Comparison of ENCODE assay signal across 20 cellular contexts in the genomic region with DNA sequence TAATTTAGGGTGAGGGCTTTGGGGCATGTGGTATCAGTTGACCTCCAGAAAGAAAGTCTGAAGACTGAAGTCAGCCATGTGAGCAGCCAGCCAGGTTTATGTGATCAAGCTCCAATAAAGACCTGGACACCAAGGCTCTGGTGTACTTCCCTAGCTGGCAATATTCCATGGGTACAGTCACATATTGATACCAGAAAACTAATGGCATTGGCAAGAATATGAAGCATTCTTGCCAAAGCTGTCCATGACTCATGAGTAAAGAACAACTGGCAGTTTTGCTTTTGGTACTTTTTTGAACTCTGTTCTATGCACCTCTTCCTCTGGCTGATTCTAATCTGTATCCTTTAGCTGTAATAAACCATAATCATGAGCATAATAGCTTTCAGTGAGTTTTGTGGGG.
DNase-seq lines count a peak whose midpoint lies in the region; ATAC-seq, FAIRE-seq and TF ChIP-seq lines count a peak whose summit lies in the region.
"Had no signal": no experiment of that assay in that cellular context is flagged by ENCODE, and none has a peak within 500 bp of the region (broad histone marks: within the 10 kb centered on the region; RNA-seq: fewer than 3 reads in every experiment).

No MANE protein-coding gene starts in this region.

- H3K79me2 ChIP-seq in astrocyte (ENCODE audit: insufficient read depth, low read length): no peaks in the 10 kb centered on the region

- no peaks in the 10 kb centered on the region for H4K20me1 ChIP-seq in astrocyte (ENCODE audit: insufficient read depth, low read length)

- TF ChIP-seq CTCF in astrocyte (IDR thresholded peaks at IDR 0.05; ENCODE audit: insufficient read depth, low read depth, low read length): no peak
- no peak for TF ChIP-seq CTCF in foreskin keratinocyte (conservative IDR thresholded peaks at IDR 0.05)

- H3K4me3 Mint-ChIP-seq in astrocyte (ENCODE audit: unreplicated experiment): no peak overlapping the region
- H3K4me3 Mint-ChIP-seq: activated CD4-positive, alpha-beta T cell treated with anti-CD3 and anti-CD28 coated beads, Interleukin-2, amount 10 ng/mL, durations not matched to agents 7 days and 5 days had no signal

- H3K9ac ChIP-seq in astrocyte (ENCODE audit: low read length): no peak overlapping the region

- H3K27ac Mint-ChIP-seq in astrocyte (ENCODE audit: unreplicated experiment): no peak overlapping the region
- H3K27ac Mint-ChIP-seq: activated CD4-positive, alpha-beta T cell treated with anti-CD3 and anti-CD28 coated beads, Interleukin-2, amount 10 ng/mL, durations not matched to agents 7 days and 5 days had no signal

- no peaks in the 10 kb centered on the region for H3K4me1 Mint-ChIP-seq in astrocyte (ENCODE audit: low read depth, unreplicated experiment)
- H3K4me1 Mint-ChIP-seq: activated CD4-positive, alpha-beta T cell treated with anti-CD3 and anti-CD28 coated beads, Interleukin-2, amount 10 ng/mL, durations not matched to agents 7 days and 5 days had no signal

- intact Hi-C loops in head of caudate nucleus (cut with DNase I): no loop called here

- no peaks in the 10 kb centered on the region for H3K9me3 Mint-ChIP-seq in astrocyte (ENCODE audit: unreplicated experiment)
- H3K9me3 Mint-ChIP-seq: activated CD4-positive, alpha-beta T cell treated with anti-CD3 and anti-CD28 coated beads, Interleukin-2, amount 10 ng/mL, durations not matched to agents 7 days and 5 days had no signal

- H3K9me3 ChIP-seq in astrocyte (ENCODE audit: insufficient read depth, low read depth, low read length): no peaks in the 10 kb centered on the region
- H3K9me3 ChIP-seq: neutrophil, vagina had no signal

- H3K4me3 ChIP-seq in astrocyte (ENCODE audit: insufficient read depth, low read depth, low read length): no peak overlapping the region
- H3K4me3 ChIP-seq: skin epidermis, vagina had no signal

- H3K27me3 Mint-ChIP-seq in astrocyte (ENCODE audit: low read depth, unreplicated experiment): peaks cover 2% of the 10 kb centered on the region
- H3K27me3 Mint-ChIP-seq: activated CD4-positive, alpha-beta T cell treated with anti-CD3 and anti-CD28 coated beads, Interleukin-2, amount 10 ng/mL, durations not matched to agents 7 days and 5 days had no signal

- H3K27ac ChIP-seq in astrocyte (ENCODE audit: low read depth, low read length): no peak overlapping the region
- H3K27ac ChIP-seq in foreskin keratinocyte: no peak overlapping the region
- H3K27ac ChIP-seq: neutrophil, skin epidermis, vagina had no signal

- H3K4me1 ChIP-seq in astrocyte (ENCODE audit: insufficient read depth, low read length) (peaks cover 5% of the 10 kb centered on the region), foreskin keratinocyte (peaks cover 5% of the 10 kb centered on the region)
- H3K4me1 ChIP-seq: vagina had no signal

- H2AFZ ChIP-seq in astrocyte (ENCODE audit: low read depth, low read length): no peak overlapping the region

- H3K27me3 ChIP-seq in astrocyte (ENCODE audit: insufficient read depth, low read length) (no peaks in the 10 kb centered on the region), foreskin keratinocyte (no peaks in the 10 kb centered on the region)
- H3K27me3 ChIP-seq: neutrophil, vagina had no signal

- DNase-seq in A172 (ENCODE audit: low spot score) (peak; percentile 46), HS-5 (ENCODE audit: low read depth) (peak; percentile 53), astrocyte (ENCODE audit: low read depth) (peak; percentile 63), foreskin keratinocyte (peak in 1 of 2 donors; percentile 56), head of caudate nucleus (no peak), DMS79 treated with DMSO at 0.1 percent for 48 hours (lab: John Stamatoyannopoulos, UW) (no peak), iPS-NIHi11 (ENCODE audit: low spot score) (no peak)
- DNase-seq: activated CD4-positive, alpha-beta T cell treated with anti-CD3 and anti-CD28 coated beads, Interleukin-2, amount 10 ng/mL, durations not matched to agents 7 days and 5 days; cortex of kidney; foreskin melanocyte; H7; NCI-H187 treated with DMSO at 0.1 percent for 48 hours; NCI-H748 treated with DMSO at 0.1 percent for 48 hours; stimulated activated naive CD8-positive, alpha-beta T cell treated with anti-CD3 and anti-CD28 coated beads, Interleukin-15, Interleukin-2, amounts not matched to agents 100 U/mL and 50 U/mL, for 24 hours; T1000 had no signal

- ATAC-seq in foreskin keratinocyte (peak; percentile 50), GM21515 (IDR thresholded peaks at IDR 0.05; ENCODE audit: unreplicated experiment) (no peak)
- ATAC-seq: Right ventricle myocardium inferior; stimulated activated naive CD8-positive, alpha-beta T cell treated with anti-CD3 and anti-CD28 coated beads, Interleukin-15, Interleukin-2, amounts not matched to agents 100 U/mL and 50 U/mL, for 24 hours had no signal

- no peaks in the 10 kb centered on the region for H3K36me3 ChIP-seq in astrocyte (ENCODE audit: insufficient read depth, low read length)
- H3K36me3 ChIP-seq: neutrophil, vagina had no signal

- FAIRE-seq in astrocyte (lab: Jason Lieb, UNC): no peak

- no peak overlapping the region for H3K4me2 ChIP-seq in astrocyte (ENCODE audit: low read length)

- peaks cover 3% of the 10 kb centered on the region for H3K36me3 Mint-ChIP-seq in astrocyte (ENCODE audit: low read depth, unreplicated experiment)

Comparison
In these comparisons a context has a peak if more than half of its experiments do, and no peak if none do; other contexts are left out.
1. DNase-seq: peak in A172 (single experiment), HS-5 (single experiment) and astrocyte (single experiment); none in head of caudate nucleus (0 of 42), DMS79 treated with DMSO at 0.1 percent for 48 hours (single experiment) and iPS-NIHi11 (single experiment).